In the genomic region with DNA sequence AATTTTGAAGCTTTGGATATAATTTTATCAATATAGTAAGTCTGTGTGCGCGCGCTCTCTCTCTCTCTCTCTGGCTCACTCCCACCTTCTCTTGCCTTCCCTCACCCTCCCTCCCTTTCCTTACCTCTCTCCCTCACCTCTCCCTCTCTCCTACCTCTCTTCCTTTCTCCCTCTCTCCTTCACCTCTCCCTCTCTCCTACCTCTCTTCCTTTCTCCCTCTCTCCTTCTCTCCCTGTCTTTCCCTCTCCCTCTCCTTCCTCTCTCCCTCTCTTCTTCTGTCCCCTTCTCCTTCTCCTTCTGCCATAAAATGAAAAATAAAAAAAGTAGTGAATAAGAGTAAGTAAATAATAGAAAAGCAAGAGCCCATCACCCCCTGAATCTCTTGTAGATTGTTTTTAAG, we compare ENCODE assay signal across 21 cellular contexts.
"Had no signal": no experiment of that assay in that cellular context is flagged by ENCODE, and none has a peak within 500 bp of the region (broad histone marks: within the 10 kb centered on the region; RNA-seq: fewer than 3 reads in every experiment).

No MANE protein-coding gene starts in this region.

- H3K4me1 ChIP-seq: SJSA1 had no signal

- H3K36me3 ChIP-seq: SJSA1 had no signal

- H3K27me3 ChIP-seq: SJSA1 had no signal

- H3K9me3 ChIP-seq: SJSA1 had no signal

- DNase-seq: IMR-90, Kasumi-1, MM.1S, NCI-H1092 treated with DMSO at 0.1 percent for 48 hours, NCI-H1436, NCI-H187, NCI-H2029, NCI-H2081 treated with DMSO at 0.1 percent for 48 hours, NCI-H2171, NCI-H226, NCI-H446, NCI-H510A, NCI-H524 treated with DMSO at 0.1 percent for 48 hours, NCI-H69, NCI-H774, Right ventricle myocardium superior, RPMI8226, SIG-M5 had no signal

- H3K4me3 ChIP-seq: SJSA1, SK-N-MC had no signal

- H3K27ac ChIP-seq: KMS-11, SJSA1, SK-N-MC had no signal
